ENCODE assay signal across 1 cellular context in genomic region chr4:188147776-188148175, GRCh38.
TF ChIP-seq lines count a peak whose summit lies in the region.

No MANE protein-coding gene starts in this region.

TF ChIP-seq in GM23338, 12 proteins besides CTCF, POLR2A, EP300 and RAD21 (continued from another document):
- no peak for TF ChIP-seq ZNF462 (CRISPR knock-in tag; IDR thresholded peaks at IDR 0.05)
- no peak for TF ChIP-seq NANOG (IDR thresholded peaks at IDR 0.05; ENCODE audit: borderline replicate concordance)
- TF ChIP-seq ETS1 (IDR thresholded peaks at IDR 0.05) = no peak
- no peak for TF ChIP-seq EZH2 (IDR thresholded peaks at IDR 0.05; ENCODE audit: low read depth, unreplicated experiment)
- TF ChIP-seq STAT1 (IDR thresholded peaks at IDR 0.05; ENCODE audit: unreplicated experiment) = no peak
- no peak for TF ChIP-seq JUNB (IDR thresholded peaks at IDR 0.05; ENCODE audit: unreplicated experiment)
- TF ChIP-seq EZH2phosphoT487 (IDR thresholded peaks at IDR 0.05; ENCODE audit: unreplicated experiment) = no peak
- TF ChIP-seq ZNF114 (CRISPR knock-in tag; IDR thresholded peaks at IDR 0.05) = no peak
- no peak for TF ChIP-seq ZNF331 (CRISPR knock-in tag; IDR thresholded peaks at IDR 0.05; ENCODE audit: low read depth)
- TF ChIP-seq POLR2AphosphoS5 (IDR thresholded peaks at IDR 0.05; ENCODE audit: low read depth) = no peak
- TF ChIP-seq REST (IDR thresholded peaks at IDR 0.05; ENCODE audit: unreplicated experiment) = no peak
TF ChIP-seq in GM23338: peak in this region for 0.
